1 cellular context compared by ENCODE assay signal in the genomic region with DNA sequence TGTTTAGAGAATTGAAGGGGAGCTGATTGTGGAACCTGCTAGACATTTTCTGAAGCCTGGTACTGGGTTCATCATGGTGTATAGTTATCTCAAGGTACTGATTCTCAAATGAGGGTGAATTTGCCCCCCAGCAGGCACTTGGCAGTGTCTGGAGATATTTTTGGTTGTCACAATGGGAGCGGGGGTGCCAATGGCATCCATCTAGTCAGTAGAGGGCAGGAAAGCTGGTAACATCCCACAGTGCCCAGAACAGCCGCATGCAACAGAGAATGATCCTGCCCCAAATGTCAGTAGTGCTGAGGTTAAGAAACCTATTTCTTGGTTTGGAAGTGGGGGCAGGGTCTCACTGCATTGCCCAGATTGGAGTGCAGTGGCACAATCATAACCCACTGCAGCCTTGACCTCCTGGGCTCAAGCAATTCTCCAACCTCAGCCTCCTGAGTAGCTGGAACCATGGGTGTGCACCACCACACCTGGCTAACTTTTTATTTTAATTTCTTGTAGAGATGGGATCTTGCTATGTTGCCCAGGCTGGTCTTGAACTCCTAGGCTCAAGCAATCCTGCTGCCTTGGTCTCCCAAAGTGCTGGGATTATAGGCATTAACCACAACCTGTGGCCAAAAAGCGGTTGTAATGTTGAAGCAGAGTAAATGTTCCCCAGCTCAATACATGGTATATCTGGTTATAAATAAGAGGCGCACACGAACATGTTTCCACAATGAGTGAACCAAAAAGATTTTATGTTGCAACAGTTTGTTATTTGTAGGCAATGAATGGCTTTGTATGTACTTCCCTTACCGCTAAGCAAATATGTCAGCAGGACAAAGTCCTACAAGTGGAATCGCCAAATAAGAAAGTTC.
A peak's percentile ranks its signal among the peaks of the same experiment; 100 is the strongest.
TF ChIP-seq lines count a peak whose summit lies in the region.

No MANE protein-coding gene starts in this region.

TF ChIP-seq in HepG2, 621 proteins besides CTCF, POLR2A, EP300 and RAD21 (continued from another document and continues in another):
- TF ChIP-seq, protein P1, sequence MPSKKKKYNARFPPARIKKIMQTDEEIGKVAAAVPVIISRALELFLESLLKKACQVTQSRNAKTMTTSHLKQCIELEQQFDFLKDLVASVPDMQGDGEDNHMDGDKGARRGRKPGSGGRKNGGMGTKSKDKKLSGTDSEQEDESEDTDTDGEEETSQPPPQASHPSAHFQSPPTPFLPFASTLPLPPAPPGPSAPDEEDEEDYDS (CRISPR knock-in tag; IDR thresholded peaks at IDR 0.05): peak; percentile 54; the same call in 1 of the 2 replicates
- TF ChIP-seq RCOR2 (CRISPR knock-in tag; IDR thresholded peaks at IDR 0.05): peak; percentile 97
- TF ChIP-seq, protein P2, sequence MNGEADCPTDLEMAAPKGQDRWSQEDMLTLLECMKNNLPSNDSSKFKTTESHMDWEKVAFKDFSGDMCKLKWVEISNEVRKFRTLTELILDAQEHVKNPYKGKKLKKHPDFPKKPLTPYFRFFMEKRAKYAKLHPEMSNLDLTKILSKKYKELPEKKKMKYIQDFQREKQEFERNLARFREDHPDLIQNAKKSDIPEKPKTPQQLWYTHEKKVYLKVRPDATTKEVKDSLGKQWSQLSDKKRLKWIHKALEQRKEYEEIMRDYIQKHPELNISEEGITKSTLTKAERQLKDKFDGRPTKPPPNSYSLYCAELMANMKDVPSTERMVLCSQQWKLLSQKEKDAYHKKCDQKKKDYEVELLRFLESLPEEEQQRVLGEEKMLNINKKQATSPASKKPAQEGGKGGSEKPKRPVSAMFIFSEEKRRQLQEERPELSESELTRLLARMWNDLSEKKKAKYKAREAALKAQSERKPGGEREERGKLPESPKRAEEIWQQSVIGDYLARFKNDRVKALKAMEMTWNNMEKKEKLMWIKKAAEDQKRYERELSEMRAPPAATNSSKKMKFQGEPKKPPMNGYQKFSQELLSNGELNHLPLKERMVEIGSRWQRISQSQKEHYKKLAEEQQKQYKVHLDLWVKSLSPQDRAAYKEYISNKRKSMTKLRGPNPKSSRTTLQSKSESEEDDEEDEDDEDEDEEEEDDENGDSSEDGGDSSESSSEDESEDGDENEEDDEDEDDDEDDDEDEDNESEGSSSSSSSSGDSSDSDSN (CRISPR knock-in tag; IDR thresholded peaks at IDR 0.05): 0 out of 2 replicates have a peak, but pooled peaks have one; percentile 17
- TF ChIP-seq ZMAT3 (CRISPR knock-in tag; conservative IDR thresholded peaks at IDR 0.05): 0 out of 2 replicates have a peak, but pooled peaks have one; percentile 44
- TF ChIP-seq NFE2 (CRISPR knock-in tag; IDR thresholded peaks at IDR 0.05): no peak
- peak; percentile 56; the same call in 1 of the 2 replicates for TF ChIP-seq ELF1 (CRISPR knock-in tag; IDR thresholded peaks at IDR 0.05)
- peak; percentile 97 for TF ChIP-seq HDAC2 (CRISPR knock-in tag; IDR thresholded peaks at IDR 0.05)
- 0 out of 2 replicates have a peak, but pooled peaks have one; percentile 30 for TF ChIP-seq ZNF329 (CRISPR knock-in tag; IDR thresholded peaks at IDR 0.05; ENCODE audit: low read depth)
- TF ChIP-seq, protein P3, sequence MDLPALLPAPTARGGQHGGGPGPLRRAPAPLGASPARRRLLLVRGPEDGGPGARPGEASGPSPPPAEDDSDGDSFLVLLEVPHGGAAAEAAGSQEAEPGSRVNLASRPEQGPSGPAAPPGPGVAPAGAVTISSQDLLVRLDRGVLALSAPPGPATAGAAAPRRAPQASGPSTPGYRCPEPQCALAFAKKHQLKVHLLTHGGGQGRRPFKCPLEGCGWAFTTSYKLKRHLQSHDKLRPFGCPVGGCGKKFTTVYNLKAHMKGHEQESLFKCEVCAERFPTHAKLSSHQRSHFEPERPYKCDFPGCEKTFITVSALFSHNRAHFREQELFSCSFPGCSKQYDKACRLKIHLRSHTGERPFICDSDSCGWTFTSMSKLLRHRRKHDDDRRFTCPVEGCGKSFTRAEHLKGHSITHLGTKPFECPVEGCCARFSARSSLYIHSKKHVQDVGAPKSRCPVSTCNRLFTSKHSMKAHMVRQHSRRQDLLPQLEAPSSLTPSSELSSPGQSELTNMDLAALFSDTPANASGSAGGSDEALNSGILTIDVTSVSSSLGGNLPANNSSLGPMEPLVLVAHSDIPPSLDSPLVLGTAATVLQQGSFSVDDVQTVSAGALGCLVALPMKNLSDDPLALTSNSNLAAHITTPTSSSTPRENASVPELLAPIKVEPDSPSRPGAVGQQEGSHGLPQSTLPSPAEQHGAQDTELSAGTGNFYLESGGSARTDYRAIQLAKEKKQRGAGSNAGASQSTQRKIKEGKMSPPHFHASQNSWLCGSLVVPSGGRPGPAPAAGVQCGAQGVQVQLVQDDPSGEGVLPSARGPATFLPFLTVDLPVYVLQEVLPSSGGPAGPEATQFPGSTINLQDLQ (CRISPR knock-in tag; IDR thresholded peaks at IDR 0.05): no peak
- peak; percentile 65 for TF ChIP-seq NR2C2 (CRISPR knock-in tag; IDR thresholded peaks at IDR 0.05; ENCODE audit: borderline replicate concordance)
- no peak for TF ChIP-seq NFKB2 (CRISPR knock-in tag; IDR thresholded peaks at IDR 0.05; ENCODE audit: borderline replicate concordance)
- TF ChIP-seq, protein P4, sequence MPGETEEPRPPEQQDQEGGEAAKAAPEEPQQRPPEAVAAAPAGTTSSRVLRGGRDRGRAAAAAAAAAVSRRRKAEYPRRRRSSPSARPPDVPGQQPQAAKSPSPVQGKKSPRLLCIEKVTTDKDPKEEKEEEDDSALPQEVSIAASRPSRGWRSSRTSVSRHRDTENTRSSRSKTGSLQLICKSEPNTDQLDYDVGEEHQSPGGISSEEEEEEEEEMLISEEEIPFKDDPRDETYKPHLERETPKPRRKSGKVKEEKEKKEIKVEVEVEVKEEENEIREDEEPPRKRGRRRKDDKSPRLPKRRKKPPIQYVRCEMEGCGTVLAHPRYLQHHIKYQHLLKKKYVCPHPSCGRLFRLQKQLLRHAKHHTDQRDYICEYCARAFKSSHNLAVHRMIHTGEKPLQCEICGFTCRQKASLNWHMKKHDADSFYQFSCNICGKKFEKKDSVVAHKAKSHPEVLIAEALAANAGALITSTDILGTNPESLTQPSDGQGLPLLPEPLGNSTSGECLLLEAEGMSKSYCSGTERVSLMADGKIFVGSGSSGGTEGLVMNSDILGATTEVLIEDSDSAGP (CRISPR knock-in tag; IDR thresholded peaks at IDR 0.05; ENCODE audit: borderline replicate concordance): 0 out of 2 replicates have a peak, but pooled peaks have one; percentile 35
- peak; percentile 91; the same call in 1 of the 2 replicates for TF ChIP-seq SALL1 (CRISPR knock-in tag; IDR thresholded peaks at IDR 0.05)
- peak; percentile 96 for TF ChIP-seq ZNF7 (CRISPR knock-in tag; IDR thresholded peaks at IDR 0.05)
- TF ChIP-seq NFKBIZ (CRISPR knock-in tag; IDR thresholded peaks at IDR 0.05): 0 out of 2 replicates have a peak, but pooled peaks have one; percentile 37
- TF ChIP-seq ZNF614 (CRISPR knock-in tag; IDR thresholded peaks at IDR 0.05; ENCODE audit: borderline replicate concordance): peak; percentile 90
- TF ChIP-seq ZSCAN12 (CRISPR knock-in tag; IDR thresholded peaks at IDR 0.05): no peak
- peak; percentile 67; the same call in 1 of the 2 replicates for TF ChIP-seq SIX4 (CRISPR knock-in tag; IDR thresholded peaks at IDR 0.05)
- TF ChIP-seq ZNF572 (CRISPR knock-in tag; IDR thresholded peaks at IDR 0.05): no peak
- TF ChIP-seq NFE2L2 (IDR thresholded peaks at IDR 0.05; ENCODE audit: low read length): no peak
- peak; percentile 91 for TF ChIP-seq ZNF264 (CRISPR knock-in tag; IDR thresholded peaks at IDR 0.05)
- TF ChIP-seq IRF2 (CRISPR knock-in tag; IDR thresholded peaks at IDR 0.05): no peak; the same call in 1 of the 2 replicates
- TF ChIP-seq, protein P5, sequence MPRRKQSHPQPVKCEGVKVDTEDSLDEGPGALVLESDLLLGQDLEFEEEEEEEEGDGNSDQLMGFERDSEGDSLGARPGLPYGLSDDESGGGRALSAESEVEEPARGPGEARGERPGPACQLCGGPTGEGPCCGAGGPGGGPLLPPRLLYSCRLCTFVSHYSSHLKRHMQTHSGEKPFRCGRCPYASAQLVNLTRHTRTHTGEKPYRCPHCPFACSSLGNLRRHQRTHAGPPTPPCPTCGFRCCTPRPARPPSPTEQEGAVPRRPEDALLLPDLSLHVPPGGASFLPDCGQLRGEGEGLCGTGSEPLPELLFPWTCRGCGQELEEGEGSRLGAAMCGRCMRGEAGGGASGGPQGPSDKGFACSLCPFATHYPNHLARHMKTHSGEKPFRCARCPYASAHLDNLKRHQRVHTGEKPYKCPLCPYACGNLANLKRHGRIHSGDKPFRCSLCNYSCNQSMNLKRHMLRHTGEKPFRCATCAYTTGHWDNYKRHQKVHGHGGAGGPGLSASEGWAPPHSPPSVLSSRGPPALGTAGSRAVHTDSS (CRISPR knock-in tag; conservative IDR thresholded peaks at IDR 0.05): no peak
- TF ChIP-seq PAWR (CRISPR knock-in tag; IDR thresholded peaks at IDR 0.05; ENCODE audit: borderline replicate concordance): no peak
- peak; percentile 65; the same call in 1 of the 2 replicates for TF ChIP-seq BRCA1 (CRISPR knock-in tag; IDR thresholded peaks at IDR 0.05)
- peak; percentile 82 for TF ChIP-seq POGZ (CRISPR knock-in tag; IDR thresholded peaks at IDR 0.05)
- peak; percentile 84; the same call in 1 of the 2 replicates for TF ChIP-seq ZNF292 (CRISPR knock-in tag; IDR thresholded peaks at IDR 0.05; ENCODE audit: borderline replicate concordance, low read depth)
- no peak for TF ChIP-seq TBP (CRISPR knock-in tag; IDR thresholded peaks at IDR 0.05)
- no peak for TF ChIP-seq NBN (conservative IDR thresholded peaks at IDR 0.05)
- TF ChIP-seq, protein P6, sequence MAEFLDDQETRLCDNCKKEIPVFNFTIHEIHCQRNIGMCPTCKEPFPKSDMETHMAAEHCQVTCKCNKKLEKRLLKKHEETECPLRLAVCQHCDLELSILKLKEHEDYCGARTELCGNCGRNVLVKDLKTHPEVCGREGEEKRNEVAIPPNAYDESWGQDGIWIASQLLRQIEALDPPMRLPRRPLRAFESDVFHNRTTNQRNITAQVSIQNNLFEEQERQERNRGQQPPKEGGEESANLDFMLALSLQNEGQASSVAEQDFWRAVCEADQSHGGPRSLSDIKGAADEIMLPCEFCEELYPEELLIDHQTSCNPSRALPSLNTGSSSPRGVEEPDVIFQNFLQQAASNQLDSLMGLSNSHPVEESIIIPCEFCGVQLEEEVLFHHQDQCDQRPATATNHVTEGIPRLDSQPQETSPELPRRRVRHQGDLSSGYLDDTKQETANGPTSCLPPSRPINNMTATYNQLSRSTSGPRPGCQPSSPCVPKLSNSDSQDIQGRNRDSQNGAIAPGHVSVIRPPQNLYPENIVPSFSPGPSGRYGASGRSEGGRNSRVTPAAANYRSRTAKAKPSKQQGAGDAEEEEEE (CRISPR knock-in tag; IDR thresholded peaks at IDR 0.05; ENCODE audit: borderline replicate concordance): peak; percentile 89; the same call in 1 of the 2 replicates
- TF ChIP-seq, protein P7, sequence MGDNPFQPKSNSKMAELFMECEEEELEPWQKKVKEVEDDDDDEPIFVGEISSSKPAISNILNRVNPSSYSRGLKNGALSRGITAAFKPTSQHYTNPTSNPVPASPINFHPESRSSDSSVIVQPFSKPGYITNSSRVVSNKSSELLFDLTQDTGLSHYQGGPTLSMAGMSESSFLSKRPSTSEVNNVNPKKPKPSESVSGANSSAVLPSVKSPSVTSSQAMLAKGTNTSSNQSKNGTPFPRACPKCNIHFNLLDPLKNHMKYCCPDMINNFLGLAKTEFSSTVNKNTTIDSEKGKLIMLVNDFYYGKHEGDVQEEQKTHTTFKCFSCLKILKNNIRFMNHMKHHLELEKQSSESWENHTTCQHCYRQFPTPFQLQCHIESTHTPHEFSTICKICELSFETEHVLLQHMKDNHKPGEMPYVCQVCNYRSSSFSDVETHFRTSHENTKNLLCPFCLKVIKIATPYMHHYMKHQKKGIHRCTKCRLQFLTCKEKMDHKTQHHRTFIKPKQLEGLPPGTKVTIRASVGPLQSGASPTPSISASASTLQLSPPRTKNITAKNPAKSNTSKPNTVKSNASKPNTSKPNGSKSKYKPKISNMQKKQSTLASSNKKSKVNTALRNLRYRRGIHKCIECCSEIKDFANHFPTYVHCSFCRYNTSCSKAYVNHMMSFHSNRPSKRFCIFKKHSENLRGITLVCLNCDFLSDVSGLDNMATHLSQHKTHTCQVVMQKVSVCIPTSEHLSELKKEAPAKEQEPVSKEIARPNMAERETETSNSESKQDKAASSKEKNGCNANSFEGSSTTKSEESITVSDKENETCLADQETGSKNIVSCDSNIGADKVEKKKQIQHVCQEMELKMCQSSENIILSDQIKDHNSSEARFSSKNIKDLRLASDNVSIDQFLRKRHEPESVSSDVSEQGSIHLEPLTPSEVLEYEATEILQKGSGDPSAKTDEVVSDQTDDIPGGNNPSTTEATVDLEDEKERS (CRISPR knock-in tag; IDR thresholded peaks at IDR 0.05): peak; percentile 91
- TF ChIP-seq ZNF382 (CRISPR knock-in tag; IDR thresholded peaks at IDR 0.05; ENCODE audit: borderline replicate concordance): no peak
- no peak for TF ChIP-seq EED (CRISPR knock-in tag; IDR thresholded peaks at IDR 0.05)
- TF ChIP-seq ZNF501 (CRISPR knock-in tag; IDR thresholded peaks at IDR 0.05): peak; percentile 63
- no peak for TF ChIP-seq ZNF780A (CRISPR knock-in tag; IDR thresholded peaks at IDR 0.05)
- peak; percentile 87 for TF ChIP-seq SMARCC2 (IDR thresholded peaks at IDR 0.05)
- TF ChIP-seq DPF2 (CRISPR knock-in tag; IDR thresholded peaks at IDR 0.05; ENCODE audit: borderline replicate concordance, low read depth): peak; percentile 86; the same call in 1 of the 2 replicates
- TF ChIP-seq XBP1 (CRISPR knock-in tag; IDR thresholded peaks at IDR 0.05): no peak
- TF ChIP-seq, protein P8, sequence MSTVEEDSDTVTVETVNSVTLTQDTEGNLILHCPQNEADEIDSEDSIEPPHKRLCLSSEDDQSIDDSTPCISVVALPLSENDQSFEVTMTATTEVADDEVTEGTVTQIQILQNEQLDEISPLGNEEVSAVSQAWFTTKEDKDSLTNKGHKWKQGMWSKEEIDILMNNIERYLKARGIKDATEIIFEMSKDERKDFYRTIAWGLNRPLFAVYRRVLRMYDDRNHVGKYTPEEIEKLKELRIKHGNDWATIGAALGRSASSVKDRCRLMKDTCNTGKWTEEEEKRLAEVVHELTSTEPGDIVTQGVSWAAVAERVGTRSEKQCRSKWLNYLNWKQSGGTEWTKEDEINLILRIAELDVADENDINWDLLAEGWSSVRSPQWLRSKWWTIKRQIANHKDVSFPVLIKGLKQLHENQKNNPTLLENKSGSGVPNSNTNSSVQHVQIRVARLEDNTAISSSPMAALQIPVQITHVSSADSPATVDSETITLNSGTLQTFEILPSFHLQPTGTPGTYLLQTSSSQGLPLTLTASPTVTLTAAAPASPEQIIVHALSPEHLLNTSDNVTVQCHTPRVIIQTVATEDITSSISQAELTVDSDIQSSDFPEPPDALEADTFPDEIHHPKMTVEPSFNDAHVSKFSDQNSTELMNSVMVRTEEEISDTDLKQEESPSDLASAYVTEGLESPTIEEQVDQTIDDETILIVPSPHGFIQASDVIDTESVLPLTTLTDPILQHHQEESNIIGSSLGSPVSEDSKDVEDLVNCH (CRISPR knock-in tag; IDR thresholded peaks at IDR 0.05): no peak
- 0 out of 2 replicates have a peak, but pooled peaks have one; percentile 9 for TF ChIP-seq GLI4 (CRISPR knock-in tag; IDR thresholded peaks at IDR 0.05; ENCODE audit: borderline replicate concordance)
